Comparison of ENCODE assay signal across 1 cellular context in the genomic region with DNA sequence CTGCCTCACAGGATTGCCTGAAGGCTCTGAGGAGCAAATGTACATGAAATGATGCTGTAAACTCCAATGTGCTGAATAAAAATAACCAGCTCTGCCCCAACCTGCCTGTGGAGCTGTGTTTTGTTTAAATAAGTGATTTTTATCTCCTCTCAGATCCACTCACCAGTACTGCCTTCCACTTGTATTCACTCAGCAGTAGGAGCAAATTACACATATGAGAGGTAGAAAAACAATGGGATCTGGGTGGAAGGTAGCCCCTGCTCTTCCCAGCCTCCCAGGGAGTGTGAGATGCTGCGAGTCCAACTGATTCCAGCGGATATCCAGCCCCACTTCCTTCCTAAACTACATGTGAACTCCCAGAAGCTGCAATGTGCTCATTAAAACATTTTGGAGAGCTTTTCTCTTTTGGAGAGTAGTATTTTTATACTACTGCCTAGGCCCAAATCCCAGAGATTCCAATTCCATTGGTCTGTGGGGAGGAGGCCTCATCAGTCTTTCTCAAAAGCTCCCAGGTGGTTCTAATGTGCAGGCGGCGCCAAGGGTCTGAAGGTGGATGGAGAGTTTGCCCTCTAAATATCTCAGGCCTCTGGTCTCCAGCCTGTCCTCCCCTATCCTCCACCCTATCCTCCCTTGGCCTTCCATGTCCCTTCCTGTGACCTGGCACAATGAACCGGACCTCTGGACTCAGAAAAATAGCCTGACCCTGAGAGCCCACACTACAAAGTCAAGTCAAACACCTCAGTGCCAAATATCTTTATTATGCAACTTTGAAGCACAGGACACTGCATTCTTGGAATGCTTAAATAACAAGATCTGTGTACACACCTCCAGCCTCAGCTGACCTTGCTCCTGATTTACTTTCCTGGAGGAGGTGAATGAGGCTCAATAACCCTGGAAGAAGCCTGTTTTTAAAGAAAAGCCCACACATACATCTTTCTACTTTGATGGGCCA.
TF ChIP-seq lines count a peak whose summit lies in the region.

No MANE protein-coding gene starts in this region.

TF ChIP-seq in HepG2, 621 proteins besides CTCF, POLR2A, EP300 and RAD21 (continued from another document and continues in another):
- TF ChIP-seq, protein P1, sequence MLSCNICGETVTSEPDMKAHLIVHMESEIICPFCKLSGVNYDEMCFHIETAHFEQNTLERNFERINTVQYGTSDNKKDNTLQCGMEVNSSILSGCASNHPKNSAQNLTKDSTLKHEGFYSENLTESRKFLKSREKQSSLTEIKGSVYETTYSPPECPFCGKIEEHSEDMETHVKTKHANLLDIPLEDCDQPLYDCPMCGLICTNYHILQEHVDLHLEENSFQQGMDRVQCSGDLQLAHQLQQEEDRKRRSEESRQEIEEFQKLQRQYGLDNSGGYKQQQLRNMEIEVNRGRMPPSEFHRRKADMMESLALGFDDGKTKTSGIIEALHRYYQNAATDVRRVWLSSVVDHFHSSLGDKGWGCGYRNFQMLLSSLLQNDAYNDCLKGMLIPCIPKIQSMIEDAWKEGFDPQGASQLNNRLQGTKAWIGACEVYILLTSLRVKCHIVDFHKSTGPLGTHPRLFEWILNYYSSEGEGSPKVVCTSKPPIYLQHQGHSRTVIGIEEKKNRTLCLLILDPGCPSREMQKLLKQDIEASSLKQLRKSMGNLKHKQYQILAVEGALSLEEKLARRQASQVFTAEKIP (CRISPR knock-in tag; IDR thresholded peaks at IDR 0.05; ENCODE audit: borderline replicate concordance) = no peak
- TF ChIP-seq SNAI1 (CRISPR knock-in tag; IDR thresholded peaks at IDR 0.05; ENCODE audit: borderline replicate concordance) = 0 out of 2 replicates have a peak, but pooled peaks have one; percentile 42
- TF ChIP-seq NONO (IDR thresholded peaks at IDR 0.05) = no peak
- TF ChIP-seq NONO (CRISPR knock-in tag; conservative IDR thresholded peaks at IDR 0.05) = peak; percentile 67
- no peak for TF ChIP-seq MAFF (IDR thresholded peaks at IDR 0.05; ENCODE audit: low read depth, low read length)
- TF ChIP-seq, protein P2, sequence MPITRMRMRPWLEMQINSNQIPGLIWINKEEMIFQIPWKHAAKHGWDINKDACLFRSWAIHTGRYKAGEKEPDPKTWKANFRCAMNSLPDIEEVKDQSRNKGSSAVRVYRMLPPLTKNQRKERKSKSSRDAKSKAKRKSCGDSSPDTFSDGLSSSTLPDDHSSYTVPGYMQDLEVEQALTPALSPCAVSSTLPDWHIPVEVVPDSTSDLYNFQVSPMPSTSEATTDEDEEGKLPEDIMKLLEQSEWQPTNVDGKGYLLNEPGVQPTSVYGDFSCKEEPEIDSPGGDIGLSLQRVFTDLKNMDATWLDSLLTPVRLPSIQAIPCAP (CRISPR knock-in tag; IDR thresholded peaks at IDR 0.05; ENCODE audit: low read depth) = no peak
- no peak for TF ChIP-seq IRX3 (CRISPR knock-in tag; IDR thresholded peaks at IDR 0.05; ENCODE audit: borderline replicate concordance, low read depth)
- peak; percentile 86 for TF ChIP-seq CEBPB (IDR thresholded peaks at IDR 0.05; ENCODE audit: borderline replicate concordance, low read depth, low read length)
- TF ChIP-seq ZNF382 (CRISPR knock-in tag; IDR thresholded peaks at IDR 0.05; ENCODE audit: borderline replicate concordance) = no peak
- TF ChIP-seq TRIM24 (CRISPR knock-in tag; IDR thresholded peaks at IDR 0.05) = peak; percentile 84
- TF ChIP-seq TBP (CRISPR knock-in tag; IDR thresholded peaks at IDR 0.05) = no peak
- TF ChIP-seq BRD4 (CRISPR knock-in tag; IDR thresholded peaks at IDR 0.05) = no peak
- no peak for TF ChIP-seq NFRKB (IDR thresholded peaks at IDR 0.05)
- no peak for TF ChIP-seq ZNF615 (CRISPR knock-in tag; IDR thresholded peaks at IDR 0.05; ENCODE audit: borderline replicate concordance)
- TF ChIP-seq ETV5 (CRISPR knock-in tag; IDR thresholded peaks at IDR 0.05; ENCODE audit: borderline replicate concordance) = peak; percentile 87
- TF ChIP-seq MXD4 (CRISPR knock-in tag; IDR thresholded peaks at IDR 0.05) = 0 out of 2 replicates have a peak, but pooled peaks have one; percentile 12
- TF ChIP-seq ZNF282 (IDR thresholded peaks at IDR 0.05; ENCODE audit: partially characterized antibody) = no peak
- TF ChIP-seq, protein P3, sequence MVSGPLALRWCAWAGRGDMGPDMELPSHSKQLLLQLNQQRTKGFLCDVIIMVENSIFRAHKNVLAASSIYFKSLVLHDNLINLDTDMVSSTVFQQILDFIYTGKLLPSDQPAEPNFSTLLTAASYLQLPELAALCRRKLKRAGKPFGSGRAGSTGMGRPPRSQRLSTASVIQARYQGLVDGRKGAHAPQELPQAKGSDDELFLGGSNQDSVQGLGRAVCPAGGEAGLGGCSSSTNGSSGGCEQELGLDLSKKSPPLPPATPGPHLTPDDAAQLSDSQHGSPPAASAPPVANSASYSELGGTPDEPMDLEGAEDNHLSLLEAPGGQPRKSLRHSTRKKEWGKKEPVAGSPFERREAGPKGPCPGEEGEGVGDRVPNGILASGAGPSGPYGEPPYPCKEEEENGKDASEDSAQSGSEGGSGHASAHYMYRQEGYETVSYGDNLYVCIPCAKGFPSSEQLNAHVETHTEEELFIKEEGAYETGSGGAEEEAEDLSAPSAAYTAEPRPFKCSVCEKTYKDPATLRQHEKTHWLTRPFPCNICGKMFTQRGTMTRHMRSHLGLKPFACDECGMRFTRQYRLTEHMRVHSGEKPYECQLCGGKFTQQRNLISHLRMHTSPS (CRISPR knock-in tag; IDR thresholded peaks at IDR 0.05; ENCODE audit: low read depth) = peak; percentile 81
- TF ChIP-seq, protein P4, sequence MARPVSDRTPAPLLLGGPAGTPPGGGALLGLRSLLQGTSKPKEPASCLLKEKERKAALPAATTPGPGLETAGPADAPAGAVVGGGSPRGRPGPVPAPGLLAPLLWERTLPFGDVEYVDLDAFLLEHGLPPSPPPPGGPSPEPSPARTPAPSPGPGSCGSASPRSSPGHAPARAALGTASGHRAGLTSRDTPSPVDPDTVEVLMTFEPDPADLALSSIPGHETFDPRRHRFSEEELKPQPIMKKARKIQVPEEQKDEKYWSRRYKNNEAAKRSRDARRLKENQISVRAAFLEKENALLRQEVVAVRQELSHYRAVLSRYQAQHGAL (CRISPR knock-in tag; IDR thresholded peaks at IDR 0.05; ENCODE audit: not compliant biosample characterization) = no peak
- TF ChIP-seq ZNF138 (CRISPR knock-in tag; IDR thresholded peaks at IDR 0.05; ENCODE audit: low read depth) = no peak
- no peak for TF ChIP-seq ZNF563 (CRISPR knock-in tag; IDR thresholded peaks at IDR 0.05)
- peak; percentile 90; the same call in 1 of the 2 replicates for TF ChIP-seq ZNF430 (CRISPR knock-in tag; IDR thresholded peaks at IDR 0.05)
- TF ChIP-seq ISX (CRISPR knock-in tag; conservative IDR thresholded peaks at IDR 0.05) = no peak
- TF ChIP-seq ZFX (CRISPR knock-in tag; IDR thresholded peaks at IDR 0.05; ENCODE audit: low read depth) = peak; percentile 68; the same call in 1 of the 2 replicates
- TF ChIP-seq, protein P5, sequence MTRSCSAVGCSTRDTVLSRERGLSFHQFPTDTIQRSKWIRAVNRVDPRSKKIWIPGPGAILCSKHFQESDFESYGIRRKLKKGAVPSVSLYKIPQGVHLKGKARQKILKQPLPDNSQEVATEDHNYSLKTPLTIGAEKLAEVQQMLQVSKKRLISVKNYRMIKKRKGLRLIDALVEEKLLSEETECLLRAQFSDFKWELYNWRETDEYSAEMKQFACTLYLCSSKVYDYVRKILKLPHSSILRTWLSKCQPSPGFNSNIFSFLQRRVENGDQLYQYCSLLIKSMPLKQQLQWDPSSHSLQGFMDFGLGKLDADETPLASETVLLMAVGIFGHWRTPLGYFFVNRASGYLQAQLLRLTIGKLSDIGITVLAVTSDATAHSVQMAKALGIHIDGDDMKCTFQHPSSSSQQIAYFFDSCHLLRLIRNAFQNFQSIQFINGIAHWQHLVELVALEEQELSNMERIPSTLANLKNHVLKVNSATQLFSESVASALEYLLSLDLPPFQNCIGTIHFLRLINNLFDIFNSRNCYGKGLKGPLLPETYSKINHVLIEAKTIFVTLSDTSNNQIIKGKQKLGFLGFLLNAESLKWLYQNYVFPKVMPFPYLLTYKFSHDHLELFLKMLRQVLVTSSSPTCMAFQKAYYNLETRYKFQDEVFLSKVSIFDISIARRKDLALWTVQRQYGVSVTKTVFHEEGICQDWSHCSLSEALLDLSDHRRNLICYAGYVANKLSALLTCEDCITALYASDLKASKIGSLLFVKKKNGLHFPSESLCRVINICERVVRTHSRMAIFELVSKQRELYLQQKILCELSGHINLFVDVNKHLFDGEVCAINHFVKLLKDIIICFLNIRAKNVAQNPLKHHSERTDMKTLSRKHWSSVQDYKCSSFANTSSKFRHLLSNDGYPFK (CRISPR knock-in tag; IDR thresholded peaks at IDR 0.05; ENCODE audit: borderline replicate concordance) = no peak
- TF ChIP-seq, protein P6, sequence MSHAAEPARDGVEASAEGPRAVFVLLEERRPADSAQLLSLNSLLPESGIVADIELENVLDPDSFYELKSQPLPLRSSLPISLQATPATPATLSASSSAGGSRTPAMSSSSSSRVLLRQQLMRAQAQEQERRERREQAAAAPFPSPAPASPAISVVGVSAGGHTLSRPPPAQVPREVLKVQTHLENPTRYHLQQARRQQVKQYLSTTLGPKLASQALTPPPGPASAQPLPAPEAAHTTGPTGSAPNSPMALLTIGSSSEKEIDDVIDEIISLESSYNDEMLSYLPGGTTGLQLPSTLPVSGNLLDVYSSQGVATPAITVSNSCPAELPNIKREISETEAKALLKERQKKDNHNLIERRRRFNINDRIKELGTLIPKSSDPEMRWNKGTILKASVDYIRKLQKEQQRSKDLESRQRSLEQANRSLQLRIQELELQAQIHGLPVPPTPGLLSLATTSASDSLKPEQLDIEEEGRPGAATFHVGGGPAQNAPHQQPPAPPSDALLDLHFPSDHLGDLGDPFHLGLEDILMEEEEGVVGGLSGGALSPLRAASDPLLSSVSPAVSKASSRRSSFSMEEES (CRISPR knock-in tag; IDR thresholded peaks at IDR 0.05) = peak; percentile 96
- TF ChIP-seq, protein P7, sequence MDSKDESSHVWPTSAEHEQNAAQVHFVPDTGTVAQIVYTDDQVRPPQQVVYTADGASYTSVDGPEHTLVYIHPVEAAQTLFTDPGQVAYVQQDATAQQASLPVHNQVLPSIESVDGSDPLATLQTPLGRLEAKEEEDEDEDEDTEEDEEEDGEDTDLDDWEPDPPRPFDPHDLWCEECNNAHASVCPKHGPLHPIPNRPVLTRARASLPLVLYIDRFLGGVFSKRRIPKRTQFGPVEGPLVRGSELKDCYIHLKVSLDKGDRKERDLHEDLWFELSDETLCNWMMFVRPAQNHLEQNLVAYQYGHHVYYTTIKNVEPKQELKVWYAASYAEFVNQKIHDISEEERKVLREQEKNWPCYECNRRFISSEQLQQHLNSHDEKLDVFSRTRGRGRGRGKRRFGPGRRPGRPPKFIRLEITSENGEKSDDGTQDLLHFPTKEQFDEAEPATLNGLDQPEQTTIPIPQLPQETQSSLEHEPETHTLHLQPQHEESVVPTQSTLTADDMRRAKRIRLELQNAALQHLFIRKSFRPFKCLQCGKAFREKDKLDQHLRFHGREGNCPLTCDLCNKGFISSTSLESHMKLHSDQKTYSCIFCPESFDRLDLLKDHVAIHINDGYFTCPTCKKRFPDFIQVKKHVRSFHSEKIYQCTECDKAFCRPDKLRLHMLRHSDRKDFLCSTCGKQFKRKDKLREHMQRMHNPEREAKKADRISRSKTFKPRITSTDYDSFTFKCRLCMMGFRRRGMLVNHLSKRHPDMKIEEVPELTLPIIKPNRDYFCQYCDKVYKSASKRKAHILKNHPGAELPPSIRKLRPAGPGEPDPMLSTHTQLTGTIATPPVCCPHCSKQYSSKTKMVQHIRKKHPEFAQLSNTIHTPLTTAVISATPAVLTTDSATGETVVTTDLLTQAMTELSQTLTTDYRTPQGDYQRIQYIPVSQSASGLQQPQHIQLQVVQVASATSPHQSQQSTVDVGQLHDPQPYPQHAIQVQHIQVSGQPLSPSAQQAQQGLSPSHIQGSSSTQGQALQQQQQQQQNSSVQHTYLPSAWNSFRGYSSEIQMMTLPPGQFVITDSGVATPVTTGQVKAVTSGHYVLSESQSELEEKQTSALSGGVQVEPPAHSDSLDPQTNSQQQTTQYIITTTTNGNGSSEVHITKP (CRISPR knock-in tag; IDR thresholded peaks at IDR 0.05; ENCODE audit: low read depth) = 0 out of 2 replicates have a peak, but pooled peaks have one; percentile 24
- no peak for TF ChIP-seq ZNF451 (CRISPR knock-in tag; IDR thresholded peaks at IDR 0.05)
- TF ChIP-seq ZFP62 (CRISPR knock-in tag; IDR thresholded peaks at IDR 0.05) = no peak
- no peak for TF ChIP-seq SMAD1 (CRISPR knock-in tag; IDR thresholded peaks at IDR 0.05; ENCODE audit: borderline replicate concordance, low read depth)
- TF ChIP-seq, protein P8, sequence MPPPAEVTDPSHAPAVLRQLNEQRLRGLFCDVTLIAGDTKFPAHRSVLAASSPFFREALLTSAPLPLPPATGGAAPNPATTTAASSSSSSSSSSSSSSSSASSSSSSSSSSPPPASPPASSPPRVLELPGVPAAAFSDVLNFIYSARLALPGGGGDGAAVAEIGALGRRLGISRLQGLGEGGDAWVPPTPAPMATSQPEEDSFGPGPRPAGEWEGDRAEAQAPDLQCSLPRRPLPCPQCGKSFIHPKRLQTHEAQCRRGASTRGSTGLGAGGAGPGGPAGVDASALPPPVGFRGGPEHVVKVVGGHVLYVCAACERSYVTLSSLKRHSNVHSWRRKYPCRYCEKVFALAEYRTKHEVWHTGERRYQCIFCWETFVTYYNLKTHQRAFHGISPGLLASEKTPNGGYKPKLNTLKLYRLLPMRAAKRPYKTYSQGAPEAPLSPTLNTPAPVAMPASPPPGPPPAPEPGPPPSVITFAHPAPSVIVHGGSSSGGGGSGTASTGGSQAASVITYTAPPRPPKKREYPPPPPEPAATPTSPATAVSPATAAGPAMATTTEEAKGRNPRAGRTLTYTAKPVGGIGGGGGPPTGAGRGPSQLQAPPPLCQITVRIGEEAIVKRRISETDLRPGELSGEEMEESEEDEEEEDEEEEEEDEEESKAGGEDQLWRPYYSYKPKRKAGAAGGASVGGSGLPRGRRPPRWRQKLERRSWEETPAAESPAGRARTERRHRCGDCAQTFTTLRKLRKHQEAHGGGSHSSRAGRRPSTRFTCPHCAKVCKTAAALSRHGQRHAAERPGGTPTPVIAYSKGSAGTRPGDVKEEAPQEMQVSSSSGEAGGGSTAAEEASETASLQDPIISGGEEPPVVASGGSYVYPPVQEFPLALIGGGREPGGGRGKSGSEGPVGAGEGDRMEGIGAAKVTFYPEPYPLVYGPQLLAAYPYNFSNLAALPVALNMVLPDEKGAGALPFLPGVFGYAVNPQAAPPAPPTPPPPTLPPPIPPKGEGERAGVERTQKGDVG (CRISPR knock-in tag; IDR thresholded peaks at IDR 0.05; ENCODE audit: borderline replicate concordance) = no peak
- TF ChIP-seq HMGA1 (CRISPR knock-in tag; conservative IDR thresholded peaks at IDR 0.05) = no peak
- TF ChIP-seq RBFOX2 (IDR thresholded peaks at IDR 0.05; ENCODE audit: low read depth, low read length) = no peak
- TF ChIP-seq, protein P9, sequence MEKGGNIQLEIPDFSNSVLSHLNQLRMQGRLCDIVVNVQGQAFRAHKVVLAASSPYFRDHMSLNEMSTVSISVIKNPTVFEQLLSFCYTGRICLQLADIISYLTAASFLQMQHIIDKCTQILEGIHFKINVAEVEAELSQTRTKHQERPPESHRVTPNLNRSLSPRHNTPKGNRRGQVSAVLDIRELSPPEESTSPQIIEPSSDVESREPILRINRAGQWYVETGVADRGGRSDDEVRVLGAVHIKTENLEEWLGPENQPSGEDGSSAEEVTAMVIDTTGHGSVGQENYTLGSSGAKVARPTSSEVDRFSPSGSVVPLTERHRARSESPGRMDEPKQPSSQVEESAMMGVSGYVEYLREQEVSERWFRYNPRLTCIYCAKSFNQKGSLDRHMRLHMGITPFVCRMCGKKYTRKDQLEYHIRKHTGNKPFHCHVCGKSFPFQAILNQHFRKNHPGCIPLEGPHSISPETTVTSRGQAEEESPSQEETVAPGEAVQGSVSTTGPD (CRISPR knock-in tag; IDR thresholded peaks at IDR 0.05) = 0 out of 2 replicates have a peak, but pooled peaks have one; percentile 31
- no peak for TF ChIP-seq CCAR2 (optimal IDR thresholded peaks at IDR 0.05; ENCODE audit: low read depth, low read length)
- TF ChIP-seq ZNF607 (CRISPR knock-in tag; IDR thresholded peaks at IDR 0.05; ENCODE audit: borderline replicate concordance) = no peak
- TF ChIP-seq RFX1 (IDR thresholded peaks at IDR 0.05) = no peak
- TF ChIP-seq ETV6 (CRISPR knock-in tag; conservative IDR thresholded peaks at IDR 0.05) = no peak
